ENCODE assay signal across 18 cellular contexts in the genomic region with DNA sequence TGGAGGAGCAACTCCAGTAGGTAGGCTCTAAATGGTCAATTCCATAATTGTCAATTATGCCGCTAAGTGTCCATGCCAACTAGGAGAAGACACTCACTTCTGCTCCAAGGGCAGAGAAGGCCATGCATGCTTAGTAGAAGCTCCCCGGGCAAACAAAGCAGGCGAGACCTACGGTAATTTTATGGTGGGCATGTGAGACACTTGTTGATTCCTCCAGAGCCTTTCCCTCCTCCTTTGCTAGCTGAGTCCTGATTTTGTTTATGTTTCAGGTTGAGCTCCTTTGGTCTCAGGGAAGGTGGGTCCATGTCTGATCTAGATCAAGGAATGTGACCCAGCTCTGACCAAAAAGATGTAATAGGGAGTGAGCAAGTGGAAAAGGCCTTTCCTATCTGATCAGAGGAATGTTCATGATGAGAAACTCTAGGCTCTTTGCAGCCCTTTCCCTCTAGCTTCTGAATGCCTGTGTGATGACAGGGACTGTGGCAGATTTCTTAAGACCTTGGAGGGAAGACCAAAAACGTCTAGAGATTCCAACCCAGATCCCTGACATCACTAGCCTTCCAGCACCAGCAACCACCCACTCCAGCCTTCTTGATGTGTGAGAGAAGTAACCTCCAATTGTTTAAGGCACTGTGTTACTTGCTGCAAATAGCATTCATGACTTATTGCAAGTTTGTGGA. TPM values are rescaled to one million over a fixed set of nuclear protein-coding genes. Genes with fewer than 3 reads are reported as not detected.
DNase-seq lines count a peak whose midpoint lies in the region; ATAC-seq and TF ChIP-seq lines count a peak whose summit lies in the region.
"Had no signal": no experiment of that assay in that cellular context is flagged by ENCODE, and none has a peak within 500 bp of the region (broad histone marks: within the 10 kb centered on the region; RNA-seq: fewer than 3 reads in every experiment).

No MANE protein-coding gene starts in this region.

- no peaks in the 10 kb centered on the region for H3K9me3 ChIP-seq in smooth muscle cell (replicated peaks; ENCODE audit: low read depth)
- H3K9me3 ChIP-seq: body of pancreas, HAP-1, Peyer's patch had no signal

- 66% methylated on average over 5 of the region's 5 CpGs for WGBS in smooth muscle cell (ENCODE audit: low lambda C conversion rate)

- H3K36me3 ChIP-seq in smooth muscle cell (ENCODE audit: low read depth) = no peaks in the 10 kb centered on the region
- H3K36me3 ChIP-seq: HAP-1, Peyer's patch had no signal

- no peaks in the 10 kb centered on the region for H3K79me2 ChIP-seq in smooth muscle cell (ENCODE audit: low read depth)

- no peaks in the 10 kb centered on the region for H3K4me1 ChIP-seq in smooth muscle cell (ENCODE audit: low read depth)
- H3K4me1 ChIP-seq: HAP-1 had no signal

- DNase-seq in GM04503 (ENCODE audit: low read depth) (peak; percentile 84), SW 1271 (lab: John Stamatoyannopoulos, UW) (peak; percentile 22 to 59), fibroblast of pulmonary artery (ENCODE audit: low read depth) (peak; percentile 73), smooth muscle cell (lab: John Stamatoyannopoulos, UW; ENCODE audit: unreplicated experiment) (no peak), mesenteric fat pad (ENCODE audit: low spot score) (no peak)
- DNase-seq: activated effector memory CD4-positive, alpha-beta T cell treated with Interleukin-2 at 50 U/mL for 16 hours; body of pancreas; CD4-positive, alpha-beta memory T cell; effector CD8-positive, alpha-beta T cell; NCI-H1930; NCI-H526 treated with DMSO at 0.1 percent for 48 hours; Peyer's patch; stimulated activated naive CD4-positive, alpha-beta T cell had no signal

- no peaks in the 10 kb centered on the region for H3K27me3 ChIP-seq in smooth muscle cell (ENCODE audit: low read depth)
- H3K27me3 ChIP-seq: body of pancreas, Peyer's patch had no signal

- H2AFZ ChIP-seq in smooth muscle cell (ENCODE audit: low read depth) = no peak overlapping the region

- TF ChIP-seq CTCF in fibroblast of pulmonary artery (IDR thresholded peaks at IDR 0.05; ENCODE audit: low read length, missing control alignments) (no peak), smooth muscle cell (IDR thresholded peaks at IDR 0.05; ENCODE audit: borderline replicate concordance, insufficient read depth, poor library complexity, severe bottlenecking) (no peak)

- H3K4me2 ChIP-seq in smooth muscle cell = no peak overlapping the region

- peak overlapping the region; percentile 31 for H3K27ac ChIP-seq in smooth muscle cell (ENCODE audit: low read depth)
- H3K27ac ChIP-seq: body of pancreas, HL-60, Peyer's patch had no signal

- no peak for ATAC-seq in HG02798 (IDR thresholded peaks at IDR 0.05; ENCODE audit: poor library complexity, unreplicated experiment)
- ATAC-seq in HG03469 (IDR thresholded peaks at IDR 0.05; ENCODE audit: unreplicated experiment) = no peak
- ATAC-seq: body of pancreas had no signal

- no peak overlapping the region for H3K9ac ChIP-seq in smooth muscle cell (ENCODE audit: low read depth)

- H3K4me3 ChIP-seq in fibroblast of pulmonary artery (replicated peaks; ENCODE audit: low read depth, low read length) = no peak overlapping the region
- no peak overlapping the region for H3K4me3 ChIP-seq in smooth muscle cell
- H3K4me3 ChIP-seq: body of pancreas, HAP-1, Peyer's patch, skin epidermis had no signal

- H4K20me1 ChIP-seq in smooth muscle cell (ENCODE audit: low read depth) = no peaks in the 10 kb centered on the region

- no peaks in the 10 kb centered on the region for H3F3A ChIP-seq in smooth muscle cell (ENCODE audit: low read depth)

RNA-seq across cellular contexts. Expression of a gene that starts 7.7 kb away (rescaled TPM):
- 30.7 and 38.5 TPM in 2 replicates for total RNA-seq in smooth muscle cell
- polyA plus RNA-seq in smooth muscle cell = 5.1 and 8.0 TPM in 2 replicates
- 60.2 TPM for total RNA-seq in mesenteric fat pad

Comparison
In these comparisons a context has a peak if more than half of its experiments do, and no peak if none do; other contexts are left out.
1. DNase-seq: peak in GM04503 (single experiment), SW 1271 (2 of 2) and fibroblast of pulmonary artery (single experiment); none in smooth muscle cell (single experiment) and mesenteric fat pad (single experiment).